Comparison of ENCODE assay signal across 8 cellular contexts in the genomic region with DNA sequence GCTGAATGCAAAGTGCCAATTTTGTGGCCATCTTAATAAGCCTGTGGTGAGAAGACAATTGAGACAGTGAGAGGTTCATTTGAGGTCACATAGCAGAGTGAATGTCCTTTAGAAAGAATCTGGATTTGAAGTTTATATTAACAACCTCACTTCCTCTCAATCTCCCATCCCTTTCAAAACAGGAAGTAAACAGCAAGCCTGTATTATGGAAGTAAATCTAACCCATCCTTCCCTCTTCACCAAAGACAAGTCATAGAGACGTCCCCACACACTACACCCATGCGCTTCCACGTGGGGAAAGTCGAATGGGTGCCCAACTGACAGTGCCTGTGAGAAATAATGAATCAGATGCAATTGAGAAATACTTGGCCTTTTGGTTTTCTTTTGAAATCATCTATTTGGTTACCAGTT. TPM values are rescaled to one million over a fixed set of nuclear protein-coding genes. Genes with fewer than 3 reads are reported as not detected.
A peak's percentile ranks its signal among the peaks of the same experiment; 100 is the strongest.
DNase-seq lines count a peak whose midpoint lies in the region; ATAC-seq and TF ChIP-seq lines count a peak whose summit lies in the region.

No MANE protein-coding gene starts in this region.

- peaks cover 77% of the 10 kb centered on the region for H3K4me1 Mint-ChIP-seq in CD4-positive, alpha-beta T cell (ENCODE audit: low read depth)
- H3K4me1 Mint-ChIP-seq in dendritic cell treated with granulocyte-macrophage colony-stimulating factor and Interleukin-4, amounts not matched to agents 40 ng/mL and 50 ng/mL, for 4 days (ENCODE audit: low read depth) = peaks cover 16% of the 10 kb centered on the region

- DNase-seq in CD4-positive, alpha-beta T cell = no peak
- DNase-seq in SJSA1 (ENCODE audit: low read depth in 1 of 2, low spot score in 2 of 2) = peak in 1 of 2 experiments; percentile 29
- DNase-seq in sciatic nerve (ENCODE audit: low spot score) = peak; percentile 54
- DNase-seq in NCI-H774 (lab: John Stamatoyannopoulos, UW) = no peak

- CTCF ChIA-PET in CD4-positive, alpha-beta T cell (lab: Charles Lee) = no interaction called here

- H3K27ac Mint-ChIP-seq in CD4-positive, alpha-beta T cell = peak overlapping the region; percentile 89
- peak overlapping the region; percentile 62 for H3K27ac Mint-ChIP-seq in dendritic cell treated with granulocyte-macrophage colony-stimulating factor and Interleukin-4, amounts not matched to agents 40 ng/mL and 50 ng/mL, for 4 days

- no peaks in the 10 kb centered on the region for H3K27me3 Mint-ChIP-seq in CD4-positive, alpha-beta T cell
- H3K27me3 Mint-ChIP-seq in dendritic cell treated with granulocyte-macrophage colony-stimulating factor and Interleukin-4, amounts not matched to agents 40 ng/mL and 50 ng/mL, for 4 days = no peaks in the 10 kb centered on the region

- TF ChIP-seq CTCF in CD4-positive, alpha-beta T cell (IDR thresholded peaks at IDR 0.05) = no peak

- H3K9me3 Mint-ChIP-seq in CD4-positive, alpha-beta T cell = no peaks in the 10 kb centered on the region
- H3K9me3 Mint-ChIP-seq in dendritic cell treated with granulocyte-macrophage colony-stimulating factor and Interleukin-4, amounts not matched to agents 40 ng/mL and 50 ng/mL, for 4 days = no peaks in the 10 kb centered on the region

- peak; percentile 60 for ATAC-seq in CD4-positive, alpha-beta T cell (ENCODE audit: poor library complexity)
- ATAC-seq in sciatic nerve (peak; percentile 56), HG03571 (IDR thresholded peaks at IDR 0.05; ENCODE audit: unreplicated experiment) (no peak), GM18870 (IDR thresholded peaks at IDR 0.05; ENCODE audit: unreplicated experiment) (no peak), GM18868 (IDR thresholded peaks at IDR 0.05; ENCODE audit: unreplicated experiment) (no peak)

- H3K4me3 Mint-ChIP-seq in CD4-positive, alpha-beta T cell = peak overlapping the region; percentile 26
- no peak overlapping the region for H3K4me3 Mint-ChIP-seq in dendritic cell treated with granulocyte-macrophage colony-stimulating factor and Interleukin-4, amounts not matched to agents 40 ng/mL and 50 ng/mL, for 4 days

- H3K36me3 Mint-ChIP-seq in CD4-positive, alpha-beta T cell (ENCODE audit: low read depth) = peaks cover 74% of the 10 kb centered on the region
- no peaks in the 10 kb centered on the region for H3K36me3 Mint-ChIP-seq in dendritic cell treated with granulocyte-macrophage colony-stimulating factor and Interleukin-4, amounts not matched to agents 40 ng/mL and 50 ng/mL, for 4 days (ENCODE audit: low read depth)

- intact Hi-C loops in CD4-positive, alpha-beta T cell (cut with DNase I, micrococcal nuclease) = no loop called here
- intact Hi-C loops in dendritic cell treated with granulocyte-macrophage colony-stimulating factor and Interleukin-4, amounts not matched to agents 40 ng/mL and 50 ng/mL, for 4 days (cut with micrococcal nuclease) = no loop called here
- intact Hi-C loops in sciatic nerve (cut with DNase I) = no loop called here

- H3K36me3 ChIP-seq in SJSA1 = no peaks in the 10 kb centered on the region

- H3K27me3 ChIP-seq in CD4-positive, alpha-beta T cell (ENCODE audit: control insufficient read depth, insufficient read depth, low read length) = no peaks in the 10 kb centered on the region
- H3K27me3 ChIP-seq in SJSA1 (replicated peaks) = no peaks in the 10 kb centered on the region

- no peaks in the 10 kb centered on the region for H3K9me3 ChIP-seq in CD4-positive, alpha-beta T cell (ENCODE audit: control insufficient read depth, low read length)
- no peaks in the 10 kb centered on the region for H3K9me3 ChIP-seq in SJSA1 (replicated peaks)

- peaks cover 38% of the 10 kb centered on the region for H3K4me1 ChIP-seq in SJSA1 (replicated peaks)

- peak overlapping the region; percentile 4 for H3K27ac ChIP-seq in CD4-positive, alpha-beta T cell (ENCODE audit: low read depth, low read length)
- peak overlapping the region; percentile 27 for H3K27ac ChIP-seq in SJSA1

- no peak overlapping the region for H3K4me3 ChIP-seq in SJSA1

- POLR2A ChIA-PET in CD4-positive, alpha-beta T cell (lab: Charles Lee) = no interaction called here

RNA-seq across cellular contexts. Expression of a gene that starts 28.8 kb away (rescaled TPM):
- total RNA-seq in CD4-positive, alpha-beta T cell = 100 to 1,000 TPM; 247 to 248 TPM
- 75.1 and 102 TPM in 2 replicates for total RNA-seq in SJSA1 (2014; rRNA removed; shearing (Covaris generic))
- total RNA-seq in sciatic nerve = 62.9 TPM

RNA-seq across cellular contexts. Expression of a gene that starts 49.1 kb away (rescaled TPM):
- 1 to 10 TPM; 1.2 to 1.6 TPM for total RNA-seq in CD4-positive, alpha-beta T cell
- total RNA-seq in SJSA1 (2014; rRNA removed; shearing (Covaris generic)) = 21.5 and 24.2 TPM in 2 replicates
- 16.0 TPM for total RNA-seq in sciatic nerve

RNA-seq across cellular contexts. Expression of a gene that starts 49.5 kb away (rescaled TPM):
- total RNA-seq in CD4-positive, alpha-beta T cell = 1 to 10 TPM; 1.3 to 1.6 TPM
- total RNA-seq in SJSA1 (2014; rRNA removed; shearing (Covaris generic)) = 31.9 and 46.8 TPM in 2 replicates
- total RNA-seq in sciatic nerve = 14.6 TPM

Comparison
In these comparisons a context has a peak if more than half of its experiments do, and no peak if none do; other contexts are left out.
1. ATAC-seq: peak in CD4-positive, alpha-beta T cell (single experiment) and sciatic nerve (single experiment); none in HG03571 (single experiment), GM18870 (single experiment) and GM18868 (single experiment).